ENCODE assay signal across 19 cellular contexts in the genomic region with DNA sequence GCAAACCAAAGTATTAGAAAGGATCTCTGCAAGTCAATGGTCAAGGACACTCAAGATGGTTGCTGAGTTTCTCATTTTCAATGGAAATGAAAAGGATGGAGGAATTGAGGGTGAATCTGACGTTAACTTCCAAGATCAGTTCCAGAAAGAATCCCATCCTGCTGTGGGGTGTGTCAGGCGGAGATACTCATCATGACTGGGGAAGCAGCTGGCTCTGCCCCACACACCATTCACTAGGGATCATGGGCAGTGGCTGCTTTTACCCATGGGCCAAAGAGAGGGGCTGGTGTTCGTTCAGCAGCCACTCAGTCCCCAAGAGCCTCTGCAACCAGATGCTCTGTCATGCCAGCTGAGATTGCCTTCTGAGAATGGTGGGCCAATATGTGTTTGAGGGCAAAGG.
"Had no signal": no experiment of that assay in that cellular context is flagged by ENCODE, and none has a peak within 500 bp of the region (broad histone marks: within the 10 kb centered on the region; RNA-seq: fewer than 3 reads in every experiment).

No MANE protein-coding gene starts in this region.

- H3K36me3 ChIP-seq: adrenal gland, Peyer's patch had no signal

- H3K9me3 ChIP-seq: adrenal gland, Peyer's patch had no signal

- H3K27me3 ChIP-seq: adrenal gland, Peyer's patch had no signal

- ATAC-seq: activated CD4-positive, CD25-positive, alpha-beta regulatory T cell treated with anti-CD3 and anti-CD28 coated beads, Interleukin-2, amount 50 U/mL, for 24 hours; activated CD8-positive, alpha-beta T cell treated with anti-CD3 and anti-CD28 coated beads, Interleukin-2, amount 10 ng/mL, durations not matched to agents 7 days and 5 days had no signal

- H3K4me1 ChIP-seq: adrenal gland, Peyer's patch had no signal

- DNase-seq: activated CD4-positive, alpha-beta T cell treated with anti-CD3 and anti-CD28 coated beads for 4 hours; activated CD8-positive, alpha-beta memory T cell treated with anti-CD3 and anti-CD28 coated beads, Interleukin-2, amount 50 U/mL, for 48 hours; activated CD8-positive, alpha-beta T cell treated with anti-CD3 and anti-CD28 coated beads, Interleukin-2, amount 10 ng/mL, durations not matched to agents 7 days and 5 days; activated naive CD4-positive, alpha-beta T cell treated with anti-CD3 and anti-CD28 coated beads, Interleukin-2, amount 50 U/mL, for 16 hours; activated naive CD8-positive, alpha-beta T cell treated with anti-CD3 and anti-CD28 coated beads, Interleukin-2, amount 10 ng/mL, durations not matched to agents 7 days and 5 days; activated T-cell treated with anti-CD3 and anti-CD28 coated beads, Interleukin-2, amount 50 U/mL, for 1 hour; adrenal gland; anterior cingulate cortex; Karpas-422; NCI-H1105 treated with DMSO at 0.1 percent for 48 hours; NCI-H1436 treated with DMSO at 0.1 percent for 48 hours; NCI-H187; NCI-H2081; NCI-H510A treated with DMSO at 0.1 percent for 48 hours; NCI-H69; Peyer's patch; SHP77 had no signal

- H3K4me3 ChIP-seq: adrenal gland, Peyer's patch had no signal

- H3K27ac ChIP-seq: adrenal gland, Peyer's patch, RWPE1 had no signal
